Comparison of ENCODE assay signal across 20 cellular contexts in genomic region chr22:43726296-43726695, GRCh38.
DNase-seq lines count a peak whose midpoint lies in the region; ATAC-seq and TF ChIP-seq lines count a peak whose summit lies in the region.
"Had no signal": no experiment of that assay in that cellular context is flagged by ENCODE, and none has a peak within 500 bp of the region (broad histone marks: within the 10 kb centered on the region; RNA-seq: fewer than 3 reads in every experiment).

No MANE protein-coding gene starts in this region.

- H3K27ac ChIP-seq in fibroblast of lung (ENCODE audit: insufficient read depth, low read length): no peak overlapping the region
- H3K27ac ChIP-seq in body of pancreas: no peak overlapping the region
- H3K27ac ChIP-seq: spleen, thoracic aorta had no signal

- DNase-seq in GM04503 (ENCODE audit: low read depth) (peak; percentile 3), NCI-H226 (peak; percentile 2), fibroblast of lung (ENCODE audit: low read depth in 2 of 2) (peak; percentile 9 to 23), myocyte (ENCODE audit: low read depth) (peak; percentile 54), body of pancreas (no peak), cerebellar cortex (ENCODE audit: low spot score) (no peak), COLO668 (lab: John Stamatoyannopoulos, UW; ENCODE audit: unreplicated experiment) (no peak)
- DNase-seq in activated CD4-positive, alpha-beta T cell treated with anti-CD3 and anti-CD28 coated beads for 1 hour: no peak
- DNase-seq: ACHN; activated gamma-delta T cell; CD4-positive, CD25-positive, alpha-beta regulatory T cell; DMS53; effector memory CD4-positive, alpha-beta T cell; MV-4-11; NCI-H187; spleen; T-cell had no signal

- H3K4me2 ChIP-seq in fibroblast of lung (ENCODE audit: extremely low read depth, insufficient read depth, low read length): no peak overlapping the region

- intact Hi-C loops in body of pancreas (cut with DNase I): no loop called here

- H3K79me2 ChIP-seq in fibroblast of lung (ENCODE audit: control insufficient read depth, insufficient read depth, low read length): no peaks in the 10 kb centered on the region

- H3K27me3 ChIP-seq in fibroblast of lung (ENCODE audit: control insufficient read depth, insufficient read depth, low read length) (no peaks in the 10 kb centered on the region), body of pancreas (no peaks in the 10 kb centered on the region)
- H3K27me3 ChIP-seq: spleen had no signal

- H2AFZ ChIP-seq in fibroblast of lung (ENCODE audit: low read length): no peak overlapping the region

- H4K20me1 ChIP-seq in fibroblast of lung (ENCODE audit: control insufficient read depth, extremely low read depth, insufficient read depth, low read length): no peaks in the 10 kb centered on the region

- H3K9me3 ChIP-seq in fibroblast of lung (ENCODE audit: control insufficient read depth, insufficient read depth, low read depth, low read length) (no peaks in the 10 kb centered on the region), body of pancreas (no peaks in the 10 kb centered on the region)
- H3K9me3 ChIP-seq: thoracic aorta had no signal

- no peak for ATAC-seq in body of pancreas
- ATAC-seq: K562; natural killer cell treated with Interleukin-12 subunit alpha and Interleukin-12 subunit beta and Interleukin-15 and Interleukin-18, amount 100 ng/mL, for 72 hours; T-cell had no signal

- H3K4me1 ChIP-seq in fibroblast of lung (ENCODE audit: control insufficient read depth, extremely low read depth, insufficient read depth, low read length): no peaks in the 10 kb centered on the region
- H3K4me1 ChIP-seq in body of pancreas: no peaks in the 10 kb centered on the region
- H3K4me1 ChIP-seq: spleen had no signal

- TF ChIP-seq CTCF in fibroblast of lung (conservative IDR thresholded peaks at IDR 0.05 in 1 of 2, IDR thresholded peaks at IDR 0.05 in 1 of 2; ENCODE audit: low read depth in 1 of 2, low read length in 2 of 2): no peak
- no peak for TF ChIP-seq CTCF in body of pancreas (IDR thresholded peaks at IDR 0.05)

- H3K36me3 ChIP-seq in fibroblast of lung (ENCODE audit: control insufficient read depth, insufficient read depth, low read length): no peaks in the 10 kb centered on the region
- no peaks in the 10 kb centered on the region for H3K36me3 ChIP-seq in body of pancreas (replicated peaks in 1 of 2; ENCODE audit: insufficient read depth in 1 of 2, low read depth in 2 of 2)
- H3K36me3 ChIP-seq: spleen, thoracic aorta had no signal

- no peak overlapping the region for H3K4me3 ChIP-seq in fibroblast of lung (replicated peaks in 1 of 4; ENCODE audit: control extremely low read depth in 1 of 4, insufficient read depth in 1 of 4, low read depth in 3 of 4, low read length in 4 of 4)
- H3K4me3 ChIP-seq in body of pancreas: no peak overlapping the region
- H3K4me3 ChIP-seq: K562, spleen, thoracic aorta had no signal

- TF ChIP-seq POLR2A in body of pancreas (IDR thresholded peaks at IDR 0.05): no peak

- no peak overlapping the region for H3K9ac ChIP-seq in fibroblast of lung (ENCODE audit: insufficient read depth, low read length)

Comparison
In these comparisons a context has a peak if more than half of its experiments do, and no peak if none do; other contexts are left out.
1. DNase-seq: peak in GM04503 (single experiment), NCI-H226 (single experiment), fibroblast of lung (2 of 2) and myocyte (single experiment); none in activated CD4-positive, alpha-beta T cell treated with anti-CD3 and anti-CD28 coated beads for 1 hour (single experiment), body of pancreas (0 of 4), cerebellar cortex (single experiment) and COLO668 (single experiment).